In the genomic region with DNA sequence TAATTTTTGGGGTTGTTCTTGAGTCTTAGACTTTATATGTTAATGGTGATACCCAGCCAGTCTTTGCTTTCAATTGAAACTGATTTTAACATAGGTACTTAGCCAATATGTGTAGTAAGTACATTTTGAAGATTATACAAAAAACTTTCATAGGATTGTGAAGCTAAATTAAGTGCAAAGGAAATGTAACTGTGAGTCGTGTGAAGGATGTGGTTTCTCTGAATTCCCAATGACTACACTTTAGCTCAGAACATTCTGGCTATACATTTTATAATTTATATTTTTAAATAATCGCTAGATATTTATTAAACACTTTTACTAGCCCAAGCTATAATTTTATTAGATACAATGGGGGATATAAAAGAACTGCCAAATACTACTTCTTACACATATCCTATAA, we compare ENCODE assay signal across 22 cellular contexts.
A peak's percentile ranks its signal among the peaks of the same experiment; 100 is the strongest.
DNase-seq lines count a peak whose midpoint lies in the region; FAIRE-seq and TF ChIP-seq lines count a peak whose summit lies in the region.
"Had no signal": no experiment of that assay in that cellular context is flagged by ENCODE, and none has a peak within 500 bp of the region (broad histone marks: within the 10 kb centered on the region; RNA-seq: fewer than 3 reads in every experiment).

No MANE protein-coding gene starts in this region.

- TF ChIP-seq POLR2A in endothelial cell of umbilical vein (IDR thresholded peaks at IDR 0.05; ENCODE audit: low read depth, low read length): no peak

- H3F3A ChIP-seq in GM23248 (ENCODE audit: insufficient read depth) (peaks cover 21% of the 10 kb centered on the region; the same call in 1 of the 2 replicates), smooth muscle cell (ENCODE audit: low read depth) (no peaks in the 10 kb centered on the region)

- no TSS peak for BruUV-seq in endothelial cell of umbilical vein (replicated peaks; lab: Mats Ljungman, UMichigan)

- TF ChIP-seq CTCF in endothelial cell of umbilical vein (IDR thresholded peaks at IDR 0.05; ENCODE audit: extremely low read depth in 1 of 2, insufficient read depth in 1 of 2, low read depth in 1 of 2, low read length in 2 of 2): no peak
- TF ChIP-seq CTCF in smooth muscle cell (IDR thresholded peaks at IDR 0.05; ENCODE audit: borderline replicate concordance, insufficient read depth, poor library complexity, severe bottlenecking): no peak

- H3K9ac ChIP-seq in GM23248 (no peak overlapping the region), endothelial cell of umbilical vein (replicated peaks; ENCODE audit: extremely low read depth, insufficient read depth, low read length) (no peak overlapping the region), smooth muscle cell (ENCODE audit: low read depth) (no peak overlapping the region)

- POLR2A ChIA-PET in endothelial cell of umbilical vein (lab: Charles Lee): no interaction called here

- dilution Hi-C loops in endothelial cell of umbilical vein (cut with MboI; ENCODE audit: extremely low pct_ligation_motif_present, low sequenced_read_pairs): no loop called here

- no peaks in the 10 kb centered on the region for H3K79me2 ChIP-seq in GM23248 (ENCODE audit: insufficient read depth)
- H3K79me2 ChIP-seq in endothelial cell of umbilical vein (ENCODE audit: control insufficient read depth, insufficient read depth, low read length): no peaks in the 10 kb centered on the region
- H3K79me2 ChIP-seq in smooth muscle cell (ENCODE audit: low read depth): no peaks in the 10 kb centered on the region

- H4K20me1 ChIP-seq in GM23248 (ENCODE audit: insufficient read depth): no peaks in the 10 kb centered on the region
- no peaks in the 10 kb centered on the region for H4K20me1 ChIP-seq in endothelial cell of umbilical vein (replicated peaks; ENCODE audit: control insufficient read depth, extremely low read depth, insufficient read depth, low read length)
- no peaks in the 10 kb centered on the region for H4K20me1 ChIP-seq in smooth muscle cell (ENCODE audit: low read depth)

- CTCF ChIA-PET in endothelial cell of umbilical vein (lab: Charles Lee): interaction anchor here (0.9 to 1.0 kb wide), 2 partner anchors 62 to 454 kb away, joined by 3 to 4 read pairs; no protein-coding TSS in a partner anchor

- H3K36me3 ChIP-seq in GM23248 (ENCODE audit: low read depth) (no peaks in the 10 kb centered on the region), endothelial cell of umbilical vein (ENCODE audit: control insufficient read depth in 2 of 2, extremely low read depth in 1 of 2, insufficient read depth in 2 of 2, low read length in 2 of 2) (no peaks in the 10 kb centered on the region), smooth muscle cell (ENCODE audit: low read depth) (no peaks in the 10 kb centered on the region)
- H3K36me3 ChIP-seq: MG63 had no signal

- FAIRE-seq in endothelial cell of umbilical vein (lab: Jason Lieb, UNC): no peak
- FAIRE-seq: HTR-8/SVneo had no signal

- in situ Hi-C loops in GM23248 (cut with MboI): no loop called here

- no peaks in the 10 kb centered on the region for H3K9me2 ChIP-seq in GM23248 (ENCODE audit: insufficient read depth)

- H3K9me3 ChIP-seq in GM23248 (ENCODE audit: low read depth) (no peaks in the 10 kb centered on the region), endothelial cell of umbilical vein (replicated peaks; ENCODE audit: control insufficient read depth, insufficient read depth, low read length) (no peaks in the 10 kb centered on the region), smooth muscle cell (replicated peaks; ENCODE audit: low read depth) (no peaks in the 10 kb centered on the region)
- H3K9me3 ChIP-seq: MG63 had no signal

- H3K27ac ChIP-seq in GM23248 (no peak overlapping the region), endothelial cell of umbilical vein (ENCODE audit: insufficient read depth, low read depth, low read length) (no peak overlapping the region), smooth muscle cell (ENCODE audit: low read depth) (no peak overlapping the region)
- H3K27ac ChIP-seq: HL-60 had no signal

- H2AFZ ChIP-seq in GM23248 (peak overlapping the region; percentile 50; the same call in 1 of the 2 replicates), endothelial cell of umbilical vein (ENCODE audit: low read depth, low read length) (no peak overlapping the region), smooth muscle cell (ENCODE audit: low read depth) (peak overlapping the region; percentile 67)

- H3K9me1 ChIP-seq in endothelial cell of umbilical vein (replicated peaks; ENCODE audit: control insufficient read depth, extremely low read depth, insufficient read depth, low read length): no peaks in the 10 kb centered on the region

- H3K27me3 ChIP-seq in GM23248 (replicated peaks; ENCODE audit: insufficient read depth) (no peaks in the 10 kb centered on the region), endothelial cell of umbilical vein (ENCODE audit: control insufficient read depth in 2 of 2, insufficient read depth in 2 of 2, low read length in 2 of 2) (no peaks in the 10 kb centered on the region), smooth muscle cell (ENCODE audit: low read depth) (no peaks in the 10 kb centered on the region)
- H3K27me3 ChIP-seq: MG63 had no signal

- H3K4me2 ChIP-seq in GM23248 (ENCODE audit: unreplicated experiment): peak overlapping the region; percentile 53
- H3K4me2 ChIP-seq in endothelial cell of umbilical vein (ENCODE audit: insufficient read depth, low read length): no peak overlapping the region
- H3K4me2 ChIP-seq in smooth muscle cell: no peak overlapping the region

- H3K4me1 ChIP-seq in GM23248 (ENCODE audit: insufficient read depth) (peaks cover 29% of the 10 kb centered on the region), endothelial cell of umbilical vein (ENCODE audit: control insufficient read depth, extremely low read depth, insufficient read depth, low read length) (peaks cover 13% of the 10 kb centered on the region), smooth muscle cell (ENCODE audit: low read depth) (peaks cover 5% of the 10 kb centered on the region)

- intact Hi-C loops in endothelial cell of umbilical vein (cut with micrococcal nuclease): loop anchor here (10.0 kb wide), 1 partner anchor 661 kb away; no protein-coding TSS in a partner anchor

- DNase-seq in GM23248 (peak; percentile 26), NCI-H226 (peak; percentile 5), endothelial cell of umbilical vein (ENCODE audit: low read depth, low spot score) (no peak), smooth muscle cell (lab: John Stamatoyannopoulos, UW; ENCODE audit: unreplicated experiment) (no peak), mucosa of gallbladder (ENCODE audit: low spot score) (no peak), islet precursor cell (no peak)
- DNase-seq in stimulated activated naive CD4-positive, alpha-beta T cell (lab: John Stamatoyannopoulos, UW): no peak
- DNase-seq: ACHN; C1 segment of cervical spinal cord; CD8-positive, alpha-beta memory T cell; DMS53; H9; Karpas-422; MG63; NCI-H1048; NCI-H1436; NCI-H2029 treated with DMSO at 0.1 percent for 48 hours; NK-92 treated with Interleukin-12 subunit alpha and Interleukin-12 subunit beta, amount 100 ng/mL, for 24 hours; RPMI8226; SHP77 treated with DMSO at 0.1 percent for 48 hours had no signal

- WGBS in GM23248 (ENCODE audit: low coverage in 1 of 2, low lambda C conversion rate in 2 of 2, missing lambda C conversion rate in 2 of 2), 2 experiments: 60 to 61% methylated on average over 2 of the region's 2 CpGs
- WGBS in smooth muscle cell (ENCODE audit: low lambda C conversion rate): 71% methylated on average over 2 of the region's 2 CpGs

- no peak overlapping the region for H3K4me3 ChIP-seq in GM23248
- no peak overlapping the region for H3K4me3 ChIP-seq in endothelial cell of umbilical vein (replicated peaks in 1 of 3; ENCODE audit: insufficient read depth in 1 of 3, low read depth in 1 of 3, low read length in 3 of 3)
- no peak overlapping the region for H3K4me3 ChIP-seq in smooth muscle cell
- H3K4me3 ChIP-seq: MG63 had no signal

TF ChIP-seq in endothelial cell of umbilical vein, 7 proteins besides CTCF, POLR2A, EP300 and RAD21:
- TF ChIP-seq FOS (IDR thresholded peaks at IDR 0.05; ENCODE audit: borderline replicate concordance, insufficient read depth, low read length) (peak; percentile 23), POLR2AphosphoS5 (IDR thresholded peaks at IDR 0.05; ENCODE audit: insufficient read depth, low read depth, low read length) (no peak)
TF ChIP-seq in endothelial cell of umbilical vein: peak in this region for 1.

Comparison
In these comparisons a context has a peak if more than half of its experiments do, and no peak if none do; other contexts are left out.
1. DNase-seq: peak in GM23248 (single experiment) and NCI-H226 (single experiment); none in endothelial cell of umbilical vein (single experiment), smooth muscle cell (single experiment), mucosa of gallbladder (single experiment), stimulated activated naive CD4-positive, alpha-beta T cell (0 of 6) and islet precursor cell (single experiment).